30 cellular contexts compared by ENCODE assay signal in genomic region chr5:90233496-90233895, GRCh38.
"Had no signal": no experiment of that assay in that cellular context is flagged by ENCODE, and none has a peak within 500 bp of the region (broad histone marks: within the 10 kb centered on the region; RNA-seq: fewer than 3 reads in every experiment).

No MANE protein-coding gene starts in this region.

- DNase-seq: activated CD4-positive, alpha-beta memory T cell treated with anti-CD3 and anti-CD28 coated beads for 36 hours; activated CD4-positive, alpha-beta T cell treated with anti-CD3 and anti-CD28 coated beads, Interleukin-2, amount 10 ng/mL, durations not matched to agents 24 days and 14 days; activated CD8-positive, alpha-beta memory T cell treated with anti-CD3 and anti-CD28 coated beads, Interleukin-2, amount 50 U/mL, for 4 hours; activated gamma-delta T cell; activated naive CD4-positive, alpha-beta T cell treated with anti-CD3 and anti-CD28 coated beads, Interleukin-2, amount 50 U/mL, for 16 hours; activated naive CD8-positive, alpha-beta T cell treated with anti-CD3 and anti-CD28 coated beads, Interleukin-2, amount 50 U/mL, for 24 hours; activated T-cell treated with anti-CD3 and anti-CD28 coated beads, Interleukin-2, amount 50 U/mL, for 24 hours; caudate nucleus; effector CD8-positive, alpha-beta T cell; esophagus squamous epithelium; hippocampal formation; kidney; left colon; naive thymus-derived CD8-positive, alpha-beta T cell; SK-N-SH; small intestine; stimulated activated CD4-positive, alpha-beta T cell treated with anti-CD3 and anti-CD28 coated beads, Interleukin-4, amount 100 ng/mL, for 24 hours; SW 1271; T-helper 9 cell; upper lobe of right lung; WERI-Rb-1 had no signal

- H3K9ac ChIP-seq: neural progenitor cell, SK-N-SH had no signal

- H3K36me3 ChIP-seq: esophagus squamous epithelium, gastroesophageal sphincter, neural progenitor cell, upper lobe of right lung, WERI-Rb-1 had no signal

- H3K27me3 Mint-ChIP-seq: activated CD4-positive, alpha-beta memory T cell treated with anti-CD3 and anti-CD28 coated beads for 36 hours; activated CD4-positive, alpha-beta T cell treated with anti-CD3 and anti-CD28 coated beads, Interleukin-2, amount 10 ng/mL, durations not matched to agents 24 days and 14 days had no signal

- H3K4me1 Mint-ChIP-seq: activated CD4-positive, alpha-beta T cell treated with anti-CD3 and anti-CD28 coated beads, Interleukin-2, amount 10 ng/mL, durations not matched to agents 24 days and 14 days; activated naive CD8-positive, alpha-beta T cell treated with anti-CD3 and anti-CD28 coated beads, Interleukin-2, amount 50 U/mL, for 24 hours; naive thymus-derived CD8-positive, alpha-beta T cell; neural progenitor cell; stimulated activated effector memory CD8-positive, alpha-beta T cell treated with anti-CD3 and anti-CD28 coated beads, Interleukin-12 subunit alpha, Interleukin-12 subunit beta, amount 100 ng/mL, for 72 hours had no signal

- H3K27ac Mint-ChIP-seq: activated CD4-positive, alpha-beta memory T cell treated with anti-CD3 and anti-CD28 coated beads for 36 hours; activated CD4-positive, alpha-beta T cell treated with anti-CD3 and anti-CD28 coated beads, Interleukin-2, amount 10 ng/mL, durations not matched to agents 24 days and 14 days; activated naive CD8-positive, alpha-beta T cell treated with anti-CD3 and anti-CD28 coated beads, Interleukin-2, amount 50 U/mL, for 24 hours; activated T-cell treated with anti-CD3 and anti-CD28 coated beads, Interleukin-2, amount 50 U/mL, for 24 hours; mesothelial cell of epicardium; naive thymus-derived CD8-positive, alpha-beta T cell; neural progenitor cell; stimulated activated effector memory CD8-positive, alpha-beta T cell treated with anti-CD3 and anti-CD28 coated beads, Interleukin-12 subunit alpha, Interleukin-12 subunit beta, amount 100 ng/mL, for 72 hours; stimulated activated naive CD8-positive, alpha-beta T cell treated with anti-CD3 and anti-CD28 coated beads, Interleukin-15, Interleukin-2, amounts not matched to agents 100 ng/mL and 50 ng/mL, for 24 hours; T-helper 1 cell treated with Interleukin-12 subunit alpha and Interleukin-12 subunit beta and Interleukin-4 antibody, amounts not matched to agents 30 μg/mL and 1 μg/mL, for 36 hours had no signal

- ATAC-seq: activated CD4-positive, CD25-positive, alpha-beta regulatory T cell treated with anti-CD3 and anti-CD28 coated beads, Interleukin-2, amount 50 U/mL, for 24 hours; activated naive CD8-positive, alpha-beta T cell treated with anti-CD3 and anti-CD28 coated beads, Interleukin-2, amount 50 U/mL, for 24 hours; gastroesophageal sphincter; left colon; naive thymus-derived CD8-positive, alpha-beta T cell; sciatic nerve; stimulated activated effector memory CD8-positive, alpha-beta T cell treated with anti-CD3 and anti-CD28 coated beads, Interleukin-12 subunit alpha, Interleukin-12 subunit beta, amount 100 ng/mL, for 72 hours; upper lobe of right lung had no signal

- H3K36me3 Mint-ChIP-seq: activated CD4-positive, alpha-beta memory T cell treated with anti-CD3 and anti-CD28 coated beads for 36 hours; mesothelial cell of epicardium; naive thymus-derived CD8-positive, alpha-beta T cell; neural progenitor cell; stimulated activated effector memory CD8-positive, alpha-beta T cell treated with anti-CD3 and anti-CD28 coated beads, Interleukin-12 subunit alpha, Interleukin-12 subunit beta, amount 100 ng/mL, for 72 hours had no signal

- H3K9me3 ChIP-seq: esophagus squamous epithelium, gastroesophageal sphincter, SK-N-SH, upper lobe of right lung had no signal

- H3K4me1 ChIP-seq: esophagus squamous epithelium, gastroesophageal sphincter, neural progenitor cell, upper lobe of right lung had no signal

- H3K9me3 Mint-ChIP-seq: activated CD4-positive, alpha-beta memory T cell treated with anti-CD3 and anti-CD28 coated beads for 36 hours; activated CD4-positive, alpha-beta T cell treated with anti-CD3 and anti-CD28 coated beads, Interleukin-2, amount 10 ng/mL, durations not matched to agents 24 days and 14 days; activated naive CD8-positive, alpha-beta T cell treated with anti-CD3 and anti-CD28 coated beads, Interleukin-2, amount 50 U/mL, for 24 hours; activated T-cell treated with anti-CD3 and anti-CD28 coated beads, Interleukin-2, amount 50 U/mL, for 24 hours; mesothelial cell of epicardium; naive thymus-derived CD8-positive, alpha-beta T cell; neural progenitor cell; stimulated activated effector memory CD8-positive, alpha-beta T cell treated with anti-CD3 and anti-CD28 coated beads, Interleukin-12 subunit alpha, Interleukin-12 subunit beta, amount 100 ng/mL, for 72 hours; stimulated activated naive CD8-positive, alpha-beta T cell treated with anti-CD3 and anti-CD28 coated beads, Interleukin-15, Interleukin-2, amounts not matched to agents 100 ng/mL and 50 ng/mL, for 24 hours; T-helper 1 cell treated with Interleukin-12 subunit alpha and Interleukin-12 subunit beta and Interleukin-4 antibody, amounts not matched to agents 30 μg/mL and 1 μg/mL, for 36 hours had no signal

- H3K27me3 ChIP-seq: esophagus squamous epithelium, gastroesophageal sphincter, neural progenitor cell had no signal

- H3K27ac ChIP-seq: epithelial cell of prostate, esophagus squamous epithelium, gastroesophageal sphincter, neural progenitor cell, upper lobe of right lung, WERI-Rb-1 had no signal

- H3K4me3 ChIP-seq: esophagus squamous epithelium, gastroesophageal sphincter, neural progenitor cell, upper lobe of right lung had no signal

- H3K4me3 Mint-ChIP-seq: activated CD4-positive, alpha-beta memory T cell treated with anti-CD3 and anti-CD28 coated beads for 36 hours; activated CD4-positive, alpha-beta T cell treated with anti-CD3 and anti-CD28 coated beads, Interleukin-2, amount 10 ng/mL, durations not matched to agents 24 days and 14 days; activated naive CD8-positive, alpha-beta T cell treated with anti-CD3 and anti-CD28 coated beads, Interleukin-2, amount 50 U/mL, for 24 hours; activated T-cell treated with anti-CD3 and anti-CD28 coated beads, Interleukin-2, amount 50 U/mL, for 24 hours; mesothelial cell of epicardium; naive thymus-derived CD8-positive, alpha-beta T cell; neural progenitor cell; stimulated activated effector memory CD8-positive, alpha-beta T cell treated with anti-CD3 and anti-CD28 coated beads, Interleukin-12 subunit alpha, Interleukin-12 subunit beta, amount 100 ng/mL, for 72 hours; stimulated activated naive CD8-positive, alpha-beta T cell treated with anti-CD3 and anti-CD28 coated beads, Interleukin-15, Interleukin-2, amounts not matched to agents 100 ng/mL and 50 ng/mL, for 24 hours; T-helper 1 cell treated with Interleukin-12 subunit alpha and Interleukin-12 subunit beta and Interleukin-4 antibody, amounts not matched to agents 30 μg/mL and 1 μg/mL, for 36 hours had no signal
